In the genomic region with DNA sequence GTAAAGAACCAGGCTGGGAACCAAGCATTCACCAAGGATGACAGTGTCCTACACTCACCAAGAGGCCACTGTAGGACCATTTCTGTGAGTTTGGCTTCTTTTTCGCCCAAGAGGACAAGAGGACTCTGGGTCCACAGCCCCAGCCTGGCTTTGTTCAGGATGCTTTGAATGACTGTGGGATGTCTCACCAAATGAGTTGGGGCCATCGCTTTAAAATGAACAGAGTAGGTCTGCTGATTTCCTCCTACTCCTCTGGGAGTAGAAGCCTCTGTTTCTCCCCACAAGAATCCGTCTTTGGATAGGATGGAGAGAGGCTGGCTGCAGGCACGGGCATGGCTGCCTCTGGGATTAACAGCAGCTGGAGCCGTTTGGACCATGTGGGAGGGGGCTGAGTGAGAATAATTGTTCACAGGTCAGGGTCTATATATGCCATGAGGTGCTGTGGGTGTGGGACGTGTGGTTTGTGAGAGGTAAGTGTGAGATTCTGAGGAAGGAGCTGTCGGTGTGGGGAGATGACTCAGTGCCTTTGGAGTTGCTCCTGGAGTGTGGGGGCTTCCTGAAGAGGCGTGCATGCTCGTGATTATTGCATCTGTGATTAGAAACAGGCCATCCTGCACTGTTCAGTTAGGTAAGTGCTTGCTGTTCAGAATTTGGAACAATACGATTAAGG, we compare ENCODE assay signal across 21 cellular contexts.
DNase-seq lines count a peak whose midpoint lies in the region; ATAC-seq and TF ChIP-seq lines count a peak whose summit lies in the region.
"Had no signal": no experiment of that assay in that cellular context is flagged by ENCODE, and none has a peak within 500 bp of the region (broad histone marks: within the 10 kb centered on the region; RNA-seq: fewer than 3 reads in every experiment).

No MANE protein-coding gene starts in this region.

- H3K4me3 Mint-ChIP-seq in activated naive CD4-positive, alpha-beta T cell treated with anti-CD3 and anti-CD28 coated beads, Interleukin-2, amount 10 ng/mL, durations not matched to agents 7 days and 5 days = no peak overlapping the region
- H3K4me3 Mint-ChIP-seq: GM23338; stimulated activated naive CD8-positive, alpha-beta T cell treated with anti-CD3 and anti-CD28 coated beads, Interleukin-15, Interleukin-2, amounts not matched to agents 100 ng/mL and 50 ng/mL, for 24 hours; type B pancreatic cell had no signal

- no peak overlapping the region for H3K27ac Mint-ChIP-seq in activated naive CD4-positive, alpha-beta T cell treated with anti-CD3 and anti-CD28 coated beads, Interleukin-2, amount 10 ng/mL, durations not matched to agents 7 days and 5 days
- H3K27ac Mint-ChIP-seq: activated T-helper 2 cell treated with anti-CD3 and anti-CD28 coated beads, Interferon-gamma antibody, Interleukin-2, Interleukin-4, amounts not matched to agents 10 μg/mL and 5 μg/mL and 100 μg/mL, durations not matched to agents 14 hours and 24 hours and 36 hours; GM23338; stimulated activated naive CD8-positive, alpha-beta T cell treated with anti-CD3 and anti-CD28 coated beads, Interleukin-15, Interleukin-2, amounts not matched to agents 100 ng/mL and 50 ng/mL, for 24 hours; type B pancreatic cell had no signal

- no peak overlapping the region for H3K4me3 ChIP-seq in AG10803 (ENCODE audit: low read length)
- H3K4me3 ChIP-seq: GM23338, ovary, right lobe of liver had no signal

- DNase-seq in AG10803 (ENCODE audit: low read depth) (peak; percentile 43), GM03348 (ENCODE audit: low spot score) (peak; percentile 34), inferior parietal cortex (ENCODE audit: extremely low spot score) (peak; percentile 45), NCI-H2029 (lab: John Stamatoyannopoulos, UW) (no peak), AG20443 (ENCODE audit: low spot score) (no peak)
- DNase-seq in activated naive CD4-positive, alpha-beta T cell treated with anti-CD3 and anti-CD28 coated beads, Interleukin-2, amount 10 ng/mL, durations not matched to agents 7 days and 5 days = no peak
- DNase-seq: activated CD4-positive, alpha-beta T cell treated with anti-CD3 and anti-CD28 coated beads, Interleukin-2, amount 50 U/mL, for 48 hours; DMS79 treated with DMSO at 0.1 percent for 48 hours; kidney; NCI-H1105 treated with DMSO at 0.1 percent for 48 hours; NCI-H526 treated with DMSO at 0.1 percent for 48 hours; OCI-M1; ovary; right lobe of liver; Right ventricle myocardium superior had no signal

- H3K27me3 Mint-ChIP-seq in activated naive CD4-positive, alpha-beta T cell treated with anti-CD3 and anti-CD28 coated beads, Interleukin-2, amount 10 ng/mL, durations not matched to agents 7 days and 5 days = peaks cover 49% of the 10 kb centered on the region
- H3K27me3 Mint-ChIP-seq: type B pancreatic cell had no signal

- no peaks in the 10 kb centered on the region for H3K9me3 Mint-ChIP-seq in activated naive CD4-positive, alpha-beta T cell treated with anti-CD3 and anti-CD28 coated beads, Interleukin-2, amount 10 ng/mL, durations not matched to agents 7 days and 5 days
- H3K9me3 Mint-ChIP-seq: stimulated activated naive CD8-positive, alpha-beta T cell treated with anti-CD3 and anti-CD28 coated beads, Interleukin-15, Interleukin-2, amounts not matched to agents 100 ng/mL and 50 ng/mL, for 24 hours; type B pancreatic cell had no signal

- peak overlapping the region; percentile 74 for H3K27ac ChIP-seq in angular gyrus (ENCODE audit: low read depth, low read length)
- H3K27ac ChIP-seq: ovary, right lobe of liver had no signal

- peaks cover 3% of the 10 kb centered on the region for H3K4me1 Mint-ChIP-seq in activated naive CD4-positive, alpha-beta T cell treated with anti-CD3 and anti-CD28 coated beads, Interleukin-2, amount 10 ng/mL, durations not matched to agents 7 days and 5 days
- H3K4me1 Mint-ChIP-seq: GM23338 had no signal

- no peak for ATAC-seq in GM21723 (IDR thresholded peaks at IDR 0.05; ENCODE audit: unreplicated experiment)
- ATAC-seq: GM23338, right lobe of liver had no signal

- CTCF ChIA-PET in activated naive CD4-positive, alpha-beta T cell treated with anti-CD3 and anti-CD28 coated beads, Interleukin-2, amount 10 ng/mL, durations not matched to agents 7 days and 5 days (lab: Charles Lee) = no interaction called here

- no peak for TF ChIP-seq CTCF in AG10803 (conservative IDR thresholded peaks at IDR 0.05; ENCODE audit: low read length)

- H3K36me3 Mint-ChIP-seq in activated naive CD4-positive, alpha-beta T cell treated with anti-CD3 and anti-CD28 coated beads, Interleukin-2, amount 10 ng/mL, durations not matched to agents 7 days and 5 days = no peaks in the 10 kb centered on the region
- H3K36me3 Mint-ChIP-seq: type B pancreatic cell had no signal

Comparison
In these comparisons a context has a peak if more than half of its experiments do, and no peak if none do; other contexts are left out.
1. DNase-seq: peak in AG10803 (single experiment), GM03348 (single experiment) and inferior parietal cortex (single experiment); none in NCI-H2029 (single experiment), activated naive CD4-positive, alpha-beta T cell treated with anti-CD3 and anti-CD28 coated beads, Interleukin-2, amount 10 ng/mL, durations not matched to agents 7 days and 5 days (single experiment) and AG20443 (single experiment).